1 cellular context compared by ENCODE assay signal in genomic region chr11:118341749-118342489, GRCh38.
TF ChIP-seq lines count a peak whose summit lies in the region.

No MANE protein-coding gene starts in this region.

TF ChIP-seq in SK-N-SH treated with all-trans-retinoic acid at 6 μM for 48 hours, 23 proteins besides CTCF, POLR2A, EP300 and RAD21 (continued from another document):
- TF ChIP-seq CREB5 (CRISPR knock-in tag; IDR thresholded peaks at IDR 0.05; ENCODE audit: low read depth) (no peak), RARB (CRISPR knock-in tag; IDR thresholded peaks at IDR 0.05) (no peak), GLIS3 (CRISPR knock-in tag; IDR thresholded peaks at IDR 0.05) (no peak), ZFP3 (CRISPR knock-in tag; IDR thresholded peaks at IDR 0.05) (no peak), PPARA (CRISPR knock-in tag; IDR thresholded peaks at IDR 0.05; ENCODE audit: borderline replicate concordance) (no peak), OSR1 (CRISPR knock-in tag; IDR thresholded peaks at IDR 0.05) (no peak), ZC3H10 (CRISPR knock-in tag; IDR thresholded peaks at IDR 0.05) (no peak), ZNF8 (CRISPR knock-in tag; IDR thresholded peaks at IDR 0.05) (no peak), PATZ1 (CRISPR knock-in tag; IDR thresholded peaks at IDR 0.05; ENCODE audit: borderline replicate concordance) (no peak), TSHZ2 (CRISPR knock-in tag; IDR thresholded peaks at IDR 0.05) (no peak)
TF ChIP-seq in SK-N-SH treated with all-trans-retinoic acid at 6 μM for 48 hours: peak in this region for 0.
